In the genomic region with DNA sequence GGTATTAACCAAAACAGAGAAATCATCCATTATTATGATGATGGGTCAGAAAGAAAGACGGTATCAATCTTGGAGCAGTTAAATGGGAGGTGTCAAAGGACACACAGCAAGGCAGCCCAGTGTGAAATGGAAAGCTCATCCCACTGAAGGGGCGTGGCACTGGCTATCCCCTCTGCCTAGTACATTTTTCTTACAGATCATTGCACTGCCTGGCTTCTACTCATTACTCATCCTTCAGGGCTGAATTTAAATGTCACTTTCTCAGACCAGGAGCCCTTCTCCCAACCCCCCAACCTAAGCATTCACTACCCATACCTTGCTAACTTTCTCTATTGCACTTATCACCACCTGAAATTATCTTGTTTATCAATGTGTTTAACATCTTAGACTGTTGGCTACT, we compare ENCODE assay signal across 10 cellular contexts. TPM values are rescaled to one million over a fixed set of nuclear protein-coding genes. Genes with fewer than 3 reads are reported as not detected.
DNase-seq lines count a peak whose midpoint lies in the region; ATAC-seq and TF ChIP-seq lines count a peak whose summit lies in the region.
"Had no signal": no experiment of that assay in that cellular context is flagged by ENCODE, and none has a peak within 500 bp of the region (broad histone marks: within the 10 kb centered on the region; RNA-seq: fewer than 3 reads in every experiment).

No MANE protein-coding gene starts in this region.

- CTCF ChIA-PET in Panc1 (lab: Charles Lee): no interaction called here

- no peak overlapping the region for H3K4me3 ChIP-seq in Panc1 (ENCODE audit: low read depth in 2 of 2, low read length in 2 of 2)
- no peak overlapping the region for H3K4me3 ChIP-seq in upper lobe of left lung

- DNase-seq in Right ventricle myocardium superior: no peak
- no peak for DNase-seq in Right ventricle myocardium inferior (ENCODE audit: missing footprints)
- no peak for DNase-seq in Panc1 (ENCODE audit: low read depth, low spot score)
- DNase-seq in left ventricle myocardium superior: no peak
- DNase-seq in upper lobe of left lung: no peak
- DNase-seq in NCI-H2196 (lab: John Stamatoyannopoulos, UW; ENCODE audit: unreplicated experiment): no peak
- no peak for DNase-seq in NCI-H1092 treated with DMSO at 0.1 percent for 48 hours (lab: John Stamatoyannopoulos, UW)
- no peak for DNase-seq in amygdala (lab: John Stamatoyannopoulos, UW)
- DNase-seq: effector CD4-positive, alpha-beta T cell; NCI-H526 treated with DMSO at 0.1 percent for 48 hours had no signal

- in situ Hi-C loops in Panc1 (cut with HindIII; ENCODE audit: low pct_unique_long_range_greater_than_20kb, low sequenced_read_pairs): no loop called here

- WGBS in upper lobe of left lung, 2 donors: 63 to 65% methylated on average over 2 of the region's 2 CpGs

- H3K27me3 ChIP-seq in Panc1 (ENCODE audit: control insufficient read depth, insufficient read depth, low read length) (no peaks in the 10 kb centered on the region), upper lobe of left lung (no peaks in the 10 kb centered on the region)

- H3K4me1 ChIP-seq in Panc1 (ENCODE audit: control insufficient read depth, insufficient read depth, low read length): peaks cover 56% of the 10 kb centered on the region
- H3K4me1 ChIP-seq in upper lobe of left lung: peaks cover 50 to 80% (median 76%) of the 10 kb centered on the region in 4 donors

- POLR2A ChIA-PET in Panc1 (lab: Charles Lee): no interaction called here

- H3K27ac ChIP-seq in Panc1 (ENCODE audit: low read length): no peak overlapping the region
- H3K27ac ChIP-seq in upper lobe of left lung: peak overlapping the region; percentile 58 to 77 (median 71)

- intact Hi-C loops in Right ventricle myocardium superior (cut with DNase I): no loop called here
- intact Hi-C loops in Right ventricle myocardium inferior (cut with DNase I): loop anchor here (10.0 kb wide), 1 partner anchor 219 kb away; no protein-coding TSS in a partner anchor
- intact Hi-C loops in Panc1 (cut with micrococcal nuclease; ENCODE audit: unreplicated experiment): no loop called here
- intact Hi-C loops in left ventricle myocardium superior (cut with micrococcal nuclease): loop anchor here (10.0 kb wide), 1 partner anchor 81 kb away; no protein-coding TSS in a partner anchor

- H3K36me3 ChIP-seq in Panc1 (ENCODE audit: control insufficient read depth, insufficient read depth, low read length) (no peaks in the 10 kb centered on the region), upper lobe of left lung (no peaks in the 10 kb centered on the region)

- no peak for TF ChIP-seq EP300 in upper lobe of left lung (IDR thresholded peaks at IDR 0.05)

- no peak for TF ChIP-seq CTCF in Panc1 (IDR thresholded peaks at IDR 0.05)
- TF ChIP-seq CTCF in upper lobe of left lung (IDR thresholded peaks at IDR 0.05): no peak

- ATAC-seq in Right ventricle myocardium superior (ENCODE audit: poor library complexity): peak; percentile 30
- no peak for ATAC-seq in Right ventricle myocardium inferior
- ATAC-seq in Panc1: peak; percentile 68
- peak; percentile 42 for ATAC-seq in left ventricle myocardium superior
- peak in 1 of 2 donors; percentile 60 for ATAC-seq in upper lobe of left lung (ENCODE audit: low FRiP score in 2 of 2)

- H3K9me3 ChIP-seq in Panc1 (ENCODE audit: control insufficient read depth, insufficient read depth, low read depth, low read length) (no peaks in the 10 kb centered on the region), upper lobe of left lung (no peaks in the 10 kb centered on the region)

- TF ChIP-seq POLR2A in upper lobe of left lung (IDR thresholded peaks at IDR 0.05): no peak

- no TSS peak for BruUV-seq in Panc1 (replicated peaks; lab: Mats Ljungman, UMichigan)

RNA-seq across cellular contexts. Expression of a gene that starts 10.1 kb away (rescaled TPM):
- total RNA-seq in Right ventricle myocardium superior: 94.1 TPM
- 87.3 TPM for total RNA-seq in Right ventricle myocardium inferior
- 138 TPM for total RNA-seq in Panc1 (2021; ENCODE audit: unreplicated experiment)
- polyA plus RNA-seq in Panc1 (2012; ENCODE audit: insufficient read length): 67.5 TPM
- 95.7 TPM for total RNA-seq in left ventricle myocardium superior
- 100 to 1,000 TPM; 156 to 191 (median 167) TPM for total RNA-seq in upper lobe of left lung

Comparison
In these comparisons a context has a peak if more than half of its experiments do, and no peak if none do; other contexts are left out.
1. intact Hi-C loops: an anchor here in Right ventricle myocardium inferior (10.0 kb wide) and left ventricle myocardium superior (10.0 kb wide); none called in Right ventricle myocardium superior and Panc1.